In genomic region chr19:2887391-2887914, GRCh38 we compare ENCODE assay signal across 9 cellular contexts. TPM values are rescaled to one million over a fixed set of nuclear protein-coding genes. Genes with fewer than 3 reads are reported as not detected.
DNase-seq lines count a peak whose midpoint lies in the region; ATAC-seq and TF ChIP-seq lines count a peak whose summit lies in the region.
"Had no signal": no experiment of that assay in that cellular context is flagged by ENCODE, and none has a peak within 500 bp of the region (broad histone marks: within the 10 kb centered on the region; RNA-seq: fewer than 3 reads in every experiment).

No MANE protein-coding gene starts in this region.

- no CpG with 5 or more reads among the region's 9 CpGs for WGBS in mesendoderm (ENCODE audit: extremely low coverage, insufficient coverage, low lambda C conversion rate)

- H3K27me3 Mint-ChIP-seq in activated naive CD4-positive, alpha-beta T cell treated with anti-CD3 and anti-CD28 coated beads for 36 hours (ENCODE audit: low read depth), result no peaks in the 10 kb centered on the region

- no peaks in the 10 kb centered on the region for H3K79me2 ChIP-seq in Loucy (ENCODE audit: insufficient read depth, low read length)
- no peaks in the 10 kb centered on the region for H3K79me2 ChIP-seq in mesendoderm (ENCODE audit: control insufficient read depth, insufficient read depth, low read length)

- no peaks in the 10 kb centered on the region for H3K27me3 ChIP-seq in Loucy (ENCODE audit: insufficient read depth, low read length, poor library complexity, severe bottlenecking)
- no peaks in the 10 kb centered on the region for H3K27me3 ChIP-seq in dorsolateral prefrontal cortex
- H3K27me3 ChIP-seq in mesendoderm (ENCODE audit: insufficient read depth, low read length, poor library complexity), result no peaks in the 10 kb centered on the region

- H3K9me3 ChIP-seq in Loucy (ENCODE audit: insufficient read depth, low read depth, low read length), result no peaks in the 10 kb centered on the region

- no peak overlapping the region for H4K8ac ChIP-seq in mesendoderm (ENCODE audit: low read depth, low read length)

- no peak overlapping the region for H3K18ac ChIP-seq in mesendoderm (ENCODE audit: low read length)

- no peaks in the 10 kb centered on the region for H3F3A ChIP-seq in Loucy (ENCODE audit: low read depth)

- no peaks in the 10 kb centered on the region for H4K20me1 ChIP-seq in Loucy (ENCODE audit: insufficient read depth, low read length, poor library complexity, severe bottlenecking)

- H2BK15ac ChIP-seq in mesendoderm (replicated peaks; ENCODE audit: low read depth), result no peak overlapping the region

- H3K4me2 ChIP-seq in Loucy (ENCODE audit: low read depth, low read length, poor library complexity, severe bottlenecking), result peak overlapping the region; percentile 10
- no peak overlapping the region for H3K4me2 ChIP-seq in mesendoderm (ENCODE audit: low read length)

- H3K9me3 Mint-ChIP-seq in activated naive CD4-positive, alpha-beta T cell treated with anti-CD3 and anti-CD28 coated beads for 36 hours, result no peaks in the 10 kb centered on the region

- CTCF ChIA-PET in activated naive CD4-positive, alpha-beta T cell treated with anti-CD3 and anti-CD28 coated beads for 36 hours (lab: Charles Lee), result interaction anchor here (0.6 to 1.7 kb wide), 17 partner anchors 8 to 289 kb away, joined by 3 to 9 read pairs (median 3); partner anchors contain the start of gene SGTA

- no peaks in the 10 kb centered on the region for H3K79me1 ChIP-seq in mesendoderm (ENCODE audit: low read length)

- H2AK5ac ChIP-seq in mesendoderm (ENCODE audit: low read length), result no peak overlapping the region

- H3K36me3 ChIP-seq in Loucy (ENCODE audit: insufficient read depth, low read length), result no peaks in the 10 kb centered on the region
- H3K36me3 ChIP-seq in mesendoderm (ENCODE audit: control insufficient read depth, insufficient read depth, low read length), result no peaks in the 10 kb centered on the region

- intact Hi-C loops in activated naive CD4-positive, alpha-beta T cell treated with anti-CD3 and anti-CD28 coated beads for 36 hours (cut with micrococcal nuclease), result loop anchor here (2.0 kb wide), 1 partner anchor 63 kb away; no protein-coding TSS in a partner anchor
- intact Hi-C loops in dorsolateral prefrontal cortex (cut with DNase I), result loop anchor here (10.0 kb wide), 1 partner anchor 277 kb away; no protein-coding TSS in a partner anchor

- no peaks in the 10 kb centered on the region for H3K9me2 ChIP-seq in Loucy (replicated peaks; ENCODE audit: low read depth, low read length)

- no peak overlapping the region for H2BK120ac ChIP-seq in mesendoderm (ENCODE audit: low read depth, low read length)

- H3K4ac ChIP-seq in mesendoderm (ENCODE audit: low read depth, low read length), result no peak overlapping the region

- peaks cover 18% of the 10 kb centered on the region for H3K4me1 Mint-ChIP-seq in activated naive CD4-positive, alpha-beta T cell treated with anti-CD3 and anti-CD28 coated beads for 36 hours (ENCODE audit: low read depth)

- H3K23ac ChIP-seq in mesendoderm (ENCODE audit: low read length), result no peak overlapping the region

- H3K36me3 Mint-ChIP-seq in activated naive CD4-positive, alpha-beta T cell treated with anti-CD3 and anti-CD28 coated beads for 36 hours (ENCODE audit: low read depth), result peaks cover 1% of the 10 kb centered on the region

- H3K4me3 Mint-ChIP-seq in activated naive CD4-positive, alpha-beta T cell treated with anti-CD3 and anti-CD28 coated beads for 36 hours, result peak overlapping the region; percentile 20

- peak overlapping the region in 40 of 59 donors; percentile 1 to 87 (median 48) for H3K27ac ChIP-seq in dorsolateral prefrontal cortex
- no peak overlapping the region for H3K27ac ChIP-seq in mesendoderm (ENCODE audit: low read depth, low read length)
- H3K27ac ChIP-seq: epithelial cell of prostate had no signal

- H3K27ac Mint-ChIP-seq in activated naive CD4-positive, alpha-beta T cell treated with anti-CD3 and anti-CD28 coated beads for 36 hours, result peak overlapping the region; percentile 50

- no peak overlapping the region for H3K56ac ChIP-seq in mesendoderm (ENCODE audit: low read length)

- peak overlapping the region; percentile 44 for H2AFZ ChIP-seq in Loucy (ENCODE audit: low read length)

- TF ChIP-seq CTCF in Loucy (conservative IDR thresholded peaks at IDR 0.05; ENCODE audit: low read length) (peak; percentile 71), dorsolateral prefrontal cortex (IDR thresholded peaks at IDR 0.05 in 54 of 56, conservative IDR thresholded peaks at IDR 0.05 in 2 of 56; ENCODE audit: low read depth in 1 of 56, partially characterized antibody in 56 of 56) (peak; percentile 41 to 84 (median 74))

- H3K4me1 ChIP-seq in Loucy (ENCODE audit: insufficient read depth, low read length, poor library complexity, severe bottlenecking), result no peaks in the 10 kb centered on the region
- H3K4me1 ChIP-seq in mesendoderm (ENCODE audit: control insufficient read depth, low read depth, low read length), result no peaks in the 10 kb centered on the region

- H3K9ac ChIP-seq in Loucy (ENCODE audit: low read depth, low read length, poor library complexity, severe bottlenecking) (no peak overlapping the region), mesendoderm (ENCODE audit: low read length) (no peak overlapping the region)

- H4K5ac ChIP-seq in mesendoderm (ENCODE audit: low read length), result no peak overlapping the region

- no peak for ATAC-seq in GM18868 (IDR thresholded peaks at IDR 0.05; ENCODE audit: unreplicated experiment)

- DNase-seq in activated naive CD4-positive, alpha-beta T cell treated with anti-CD3 and anti-CD28 coated beads for 36 hours, result peak; percentile 17
- no peak for DNase-seq in activated naive CD4-positive, alpha-beta T cell (lab: John Stamatoyannopoulos, UW)
- DNase-seq in RKO (ENCODE audit: low spot score) (peak; percentile 80), dorsolateral prefrontal cortex (peak in 2 of 10 donors; percentile 25 to 40), mesendoderm (peak; percentile 81)
- DNase-seq in activated CD4-positive, CD25-positive, alpha-beta regulatory T cell treated with anti-CD3 and anti-CD28 coated beads, Interleukin-2, amount 50 U/mL, for 72 hours, result no peak

- no peak overlapping the region for H2BK5ac ChIP-seq in mesendoderm (ENCODE audit: low read length)

- H3K4me3 ChIP-seq in Loucy (ENCODE audit: low read length, poor library complexity, severe bottlenecking) (no peak overlapping the region), dorsolateral prefrontal cortex (peak overlapping the region in 36 of 59 donors; percentile 4 to 48 (median 32)), mesendoderm (ENCODE audit: low read length) (no peak overlapping the region)

RNA-seq across cellular contexts. Expression of gene ZNF57, which starts 13.3 kb away (rescaled TPM):
- 1 to 10 TPM; 3.9 to 4.7 TPM for total RNA-seq in activated naive CD4-positive, alpha-beta T cell treated with anti-CD3 and anti-CD28 coated beads for 36 hours
- total RNA-seq in dorsolateral prefrontal cortex, result 1 to 10 TPM; 1.8 to 9.1 (median 4.6) TPM
- polyA plus RNA-seq in mesendoderm (2013, experiment 1 of 2), result 2.8 TPM
- 2.7 TPM for polyA plus RNA-seq in mesendoderm (2013, experiment 2 of 2)

RNA-seq across cellular contexts. Expression of gene ZNF556, which starts 20.3 kb away (rescaled TPM):
- not detected for total RNA-seq in activated naive CD4-positive, alpha-beta T cell treated with anti-CD3 and anti-CD28 coated beads for 36 hours
- total RNA-seq in dorsolateral prefrontal cortex, result 1 to 10 TPM in 6 of 120 experiments, under 1 TPM in 99, not detected in 15; 0.09 to 2.0 (median 0.35) TPM
- not detected for polyA plus RNA-seq in mesendoderm (2013, experiment 1 of 2)
- not detected for polyA plus RNA-seq in mesendoderm (2013, experiment 2 of 2)

RNA-seq across cellular contexts. Expression of gene ZNF555, which starts 46.2 kb away (rescaled TPM):
- 1 to 10 TPM; 1.7 to 3.0 TPM for total RNA-seq in activated naive CD4-positive, alpha-beta T cell treated with anti-CD3 and anti-CD28 coated beads for 36 hours
- 10 to 100 TPM in 108 of 120 experiments, 1 to 10 TPM in 12; 7.6 to 20.2 (median 12.8) TPM for total RNA-seq in dorsolateral prefrontal cortex
- 1.1 TPM for polyA plus RNA-seq in mesendoderm (2013, experiment 1 of 2)
- 1.1 TPM for polyA plus RNA-seq in mesendoderm (2013, experiment 2 of 2)

RNA-seq across cellular contexts. Expression of gene ZNF77, which starts 57.3 kb away (rescaled TPM):
- total RNA-seq in activated naive CD4-positive, alpha-beta T cell treated with anti-CD3 and anti-CD28 coated beads for 36 hours, result 1 to 10 TPM; 3.7 to 3.9 TPM
- 1 to 10 TPM; 3.0 to 8.8 (median 4.8) TPM for total RNA-seq in dorsolateral prefrontal cortex
- polyA plus RNA-seq in mesendoderm (2013, experiment 1 of 2), result 1.2 TPM
- 1.3 TPM for polyA plus RNA-seq in mesendoderm (2013, experiment 2 of 2)

Comparison
In these comparisons a context has a peak if more than half of its experiments do, and no peak if none do; other contexts are left out.
1. DNase-seq: peak in activated naive CD4-positive, alpha-beta T cell treated with anti-CD3 and anti-CD28 coated beads for 36 hours (single experiment), RKO (single experiment) and mesendoderm (single experiment); none in activated naive CD4-positive, alpha-beta T cell (0 of 4) and activated CD4-positive, CD25-positive, alpha-beta regulatory T cell treated with anti-CD3 and anti-CD28 coated beads, Interleukin-2, amount 50 U/mL, for 72 hours (single experiment).
2. H3K4me3 ChIP-seq: peak in dorsolateral prefrontal cortex (36 of 59); none in Loucy (single experiment) and mesendoderm (single experiment).